Comparison of ENCODE assay signal across 16 cellular contexts in the genomic region with DNA sequence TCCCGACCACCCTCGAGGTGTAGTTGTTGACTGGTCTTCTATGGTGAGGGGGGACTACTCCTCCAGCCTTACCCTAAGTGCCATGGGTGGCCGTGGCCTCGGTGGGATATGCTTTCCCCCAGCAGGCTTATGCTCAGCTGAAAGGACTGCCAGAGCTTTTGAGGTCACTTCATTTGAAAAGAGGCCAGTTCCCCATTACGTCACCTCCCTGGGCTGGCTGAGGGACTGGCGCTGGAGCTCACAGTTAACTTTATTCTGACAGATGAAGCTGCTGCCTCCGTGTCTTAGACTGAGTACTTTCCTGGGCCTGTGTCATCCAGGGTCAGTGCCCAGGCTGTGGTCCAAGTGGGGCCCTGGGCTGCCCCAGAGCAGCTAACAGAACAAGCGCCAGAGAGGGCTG. TPM values are rescaled to one million over a fixed set of nuclear protein-coding genes. Genes with fewer than 3 reads are reported as not detected.
DNase-seq lines count a peak whose midpoint lies in the region; ATAC-seq, FAIRE-seq and TF ChIP-seq lines count a peak whose summit lies in the region.
"Had no signal": no experiment of that assay in that cellular context is flagged by ENCODE, and none has a peak within 500 bp of the region (broad histone marks: within the 10 kb centered on the region; RNA-seq: fewer than 3 reads in every experiment).

No MANE protein-coding gene starts in this region.

- H3K9ac ChIP-seq in astrocyte (ENCODE audit: low read length), result no peak overlapping the region

- no peaks in the 10 kb centered on the region for H3K9me3 Mint-ChIP-seq in astrocyte (ENCODE audit: unreplicated experiment)
- H3K9me3 Mint-ChIP-seq: activated T-helper 2 cell treated with anti-CD3 and anti-CD28 coated beads, Interferon-gamma antibody, Interleukin-2, Interleukin-4, amounts not matched to agents 10 μg/mL and 5 μg/mL and 100 μg/mL, durations not matched to agents 14 hours and 24 hours and 36 hours; naive thymus-derived CD8-positive, alpha-beta T cell had no signal

- H3K79me2 ChIP-seq in astrocyte (ENCODE audit: insufficient read depth, low read length), result no peaks in the 10 kb centered on the region

- H3K9me3 ChIP-seq in astrocyte (ENCODE audit: insufficient read depth, low read depth, low read length), result no peaks in the 10 kb centered on the region
- no peaks in the 10 kb centered on the region for H3K9me3 ChIP-seq in left ventricle myocardium inferior (replicated peaks)
- H3K9me3 ChIP-seq: thoracic aorta had no signal

- no peaks in the 10 kb centered on the region for H4K20me1 ChIP-seq in astrocyte (ENCODE audit: insufficient read depth, low read length)

- DNase-seq in EL (peak; percentile 43), astrocyte (ENCODE audit: low read depth) (peak; percentile 36), left ventricle myocardium inferior (peak; percentile 71), putamen (ENCODE audit: low spot score) (peak; percentile 36), NCI-H510A treated with DMSO at 0.1 percent for 48 hours (lab: John Stamatoyannopoulos, UW) (no peak), NCI-H2029 (lab: John Stamatoyannopoulos, UW) (no peak)
- no peak for DNase-seq in stimulated activated naive CD4-positive, alpha-beta T cell (lab: John Stamatoyannopoulos, UW)
- DNase-seq: naive thymus-derived CD8-positive, alpha-beta T cell; NCI-H187; PC-9; stimulated activated CD4-positive, alpha-beta T cell treated with anti-CD3 and anti-CD28 coated beads, Interleukin-4, amount 100 ng/mL, for 4 hours had no signal

- no peak overlapping the region for H3K27ac Mint-ChIP-seq in astrocyte (ENCODE audit: unreplicated experiment)
- H3K27ac Mint-ChIP-seq: activated T-helper 2 cell treated with anti-CD3 and anti-CD28 coated beads, Interferon-gamma antibody, Interleukin-2, Interleukin-4, amounts not matched to agents 10 μg/mL and 5 μg/mL and 100 μg/mL, durations not matched to agents 14 hours and 24 hours and 36 hours; B cell; naive thymus-derived CD8-positive, alpha-beta T cell had no signal

- H3K36me3 ChIP-seq in astrocyte (ENCODE audit: insufficient read depth, low read length) (no peaks in the 10 kb centered on the region), left ventricle myocardium inferior (no peaks in the 10 kb centered on the region)
- H3K36me3 ChIP-seq: thoracic aorta had no signal

- H3K4me1 Mint-ChIP-seq in astrocyte (ENCODE audit: low read depth, unreplicated experiment), result peaks cover 2% of the 10 kb centered on the region
- H3K4me1 Mint-ChIP-seq: B cell had no signal

- no peak for FAIRE-seq in astrocyte (lab: Jason Lieb, UNC)

- no peak for TF ChIP-seq CTCF in astrocyte (IDR thresholded peaks at IDR 0.05; ENCODE audit: insufficient read depth, low read depth, low read length)
- TF ChIP-seq CTCF in left ventricle myocardium inferior (IDR thresholded peaks at IDR 0.05; ENCODE audit: borderline replicate concordance), result no peak

- H3K27ac ChIP-seq in astrocyte (ENCODE audit: low read depth, low read length), result no peak overlapping the region
- peak overlapping the region; percentile 86 for H3K27ac ChIP-seq in left ventricle myocardium inferior (replicated peaks)
- H3K27ac ChIP-seq: coronary artery, PC-9, thoracic aorta had no signal

- H3K4me1 ChIP-seq in astrocyte (ENCODE audit: insufficient read depth, low read length) (no peaks in the 10 kb centered on the region), left ventricle myocardium inferior (peaks cover 57% of the 10 kb centered on the region)

- no peak for ATAC-seq in HG02571 (IDR thresholded peaks at IDR 0.05; ENCODE audit: unreplicated experiment)
- ATAC-seq: naive thymus-derived CD8-positive, alpha-beta T cell had no signal

- H3K4me2 ChIP-seq in astrocyte (ENCODE audit: low read length), result no peak overlapping the region
- H3K4me2 ChIP-seq: PC-9 had no signal

- H2AFZ ChIP-seq in astrocyte (ENCODE audit: low read depth, low read length), result no peak overlapping the region
- H2AFZ ChIP-seq: PC-9 had no signal

- H3K4me3 ChIP-seq in astrocyte (ENCODE audit: insufficient read depth, low read depth, low read length), result no peak overlapping the region
- H3K4me3 ChIP-seq in left ventricle myocardium inferior, result peak overlapping the region; percentile 14
- H3K4me3 ChIP-seq: coronary artery, PC-9, thoracic aorta had no signal

- no peak overlapping the region for H3K4me3 Mint-ChIP-seq in astrocyte (ENCODE audit: unreplicated experiment)
- H3K4me3 Mint-ChIP-seq: B cell; naive thymus-derived CD8-positive, alpha-beta T cell had no signal

- peaks cover 8% of the 10 kb centered on the region for H3K27me3 ChIP-seq in astrocyte (ENCODE audit: insufficient read depth, low read length)
- no peaks in the 10 kb centered on the region for H3K27me3 ChIP-seq in left ventricle myocardium inferior (ENCODE audit: low read depth)

- no peaks in the 10 kb centered on the region for H3K36me3 Mint-ChIP-seq in astrocyte (ENCODE audit: low read depth, unreplicated experiment)
- H3K36me3 Mint-ChIP-seq: naive thymus-derived CD8-positive, alpha-beta T cell had no signal

- peaks cover 58% of the 10 kb centered on the region for H3K27me3 Mint-ChIP-seq in astrocyte (ENCODE audit: low read depth, unreplicated experiment)
- H3K27me3 Mint-ChIP-seq: naive thymus-derived CD8-positive, alpha-beta T cell had no signal

- intact Hi-C loops in left ventricle myocardium inferior (cut with micrococcal nuclease), result no loop called here

RNA-seq across cellular contexts. Expression of a gene that starts 42.8 kb away (rescaled TPM):
- total RNA-seq in astrocyte (37.8 and 40.0 TPM in 2 replicates), left ventricle myocardium inferior (62.9 TPM)

RNA-seq across cellular contexts. Expression of a gene that starts 48.5 kb away (rescaled TPM):
- total RNA-seq in astrocyte, result 0.17 TPM in 1 of 2 replicates, not detected in the other
- total RNA-seq in left ventricle myocardium inferior, result 0.11 TPM
- total RNA-seq: activated T-helper 2 cell treated with anti-CD3 and anti-CD28 coated beads, Interferon-gamma antibody, Interleukin-2, Interleukin-4, amounts not matched to agents 10 μg/mL and 5 μg/mL and 100 μg/mL, durations not matched to agents 14 hours and 24 hours and 36 hours; naive thymus-derived CD8-positive, alpha-beta T cell; PC-9; thoracic aorta had no signal

Comparison
In these comparisons a context has a peak if more than half of its experiments do, and no peak if none do; other contexts are left out.
1. DNase-seq: peak in EL (single experiment), astrocyte (single experiment), left ventricle myocardium inferior (single experiment) and putamen (single experiment); none in NCI-H510A treated with DMSO at 0.1 percent for 48 hours (single experiment), stimulated activated naive CD4-positive, alpha-beta T cell (0 of 6) and NCI-H2029 (single experiment).